Comparison of ENCODE assay signal across 11 cellular contexts in the genomic region with DNA sequence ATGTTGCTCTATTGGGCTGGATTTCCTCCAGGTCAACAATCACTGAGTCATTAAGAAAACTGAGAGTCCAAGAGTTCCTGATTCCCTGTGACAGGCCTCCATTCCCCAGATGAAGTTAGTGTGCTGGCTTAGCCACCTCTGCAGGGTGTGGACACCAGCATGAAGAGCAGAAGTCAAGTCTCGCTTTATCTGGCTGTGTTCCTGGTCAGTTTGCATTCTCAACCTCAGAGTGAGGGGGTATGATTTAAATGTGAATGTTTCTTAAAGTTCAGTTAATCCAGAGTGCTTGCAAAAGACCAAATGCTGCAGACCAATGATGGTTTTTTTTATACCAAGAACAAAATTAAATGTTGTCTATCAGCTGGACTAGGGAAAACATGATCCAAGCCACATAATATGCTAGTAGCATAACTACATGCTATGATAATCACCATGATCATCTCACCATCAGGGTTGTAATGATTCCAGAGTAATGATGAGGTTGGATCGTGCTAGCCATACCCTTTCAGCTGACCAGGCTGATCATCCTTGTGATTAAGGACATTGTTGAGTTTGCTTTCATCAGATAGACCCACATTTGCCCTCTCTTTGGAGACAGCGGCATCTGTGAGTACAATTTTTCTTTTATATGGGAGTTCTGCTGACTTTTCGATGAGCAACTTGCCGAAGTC.
DNase-seq lines count a peak whose midpoint lies in the region; ATAC-seq and TF ChIP-seq lines count a peak whose summit lies in the region.
"Had no signal": no experiment of that assay in that cellular context is flagged by ENCODE, and none has a peak within 500 bp of the region (broad histone marks: within the 10 kb centered on the region; RNA-seq: fewer than 3 reads in every experiment).

No MANE protein-coding gene starts in this region.

- TF ChIP-seq CTCF in cardiac fibroblast (IDR thresholded peaks at IDR 0.05; ENCODE audit: low read depth, low read length) = no peak

- H3K9me3 Mint-ChIP-seq in activated T-helper 2 cell treated with anti-CD3 and anti-CD28 coated beads, Interferon-gamma antibody, Interleukin-2, Interleukin-4, amounts not matched to agents 10 μg/mL and 5 μg/mL and 100 μg/mL, durations not matched to agents 14 hours and 24 hours and 36 hours = no peaks in the 10 kb centered on the region
- H3K9me3 Mint-ChIP-seq: CD4-positive, CD25-positive, alpha-beta regulatory T cell; neural crest cell had no signal

- no peaks in the 10 kb centered on the region for H3K36me3 Mint-ChIP-seq in activated T-helper 2 cell treated with anti-CD3 and anti-CD28 coated beads, Interferon-gamma antibody, Interleukin-2, Interleukin-4, amounts not matched to agents 10 μg/mL and 5 μg/mL and 100 μg/mL, durations not matched to agents 14 hours and 24 hours and 36 hours (ENCODE audit: low read depth)
- H3K36me3 Mint-ChIP-seq: CD4-positive, CD25-positive, alpha-beta regulatory T cell had no signal

- H3K4me1 Mint-ChIP-seq in activated T-helper 2 cell treated with anti-CD3 and anti-CD28 coated beads, Interferon-gamma antibody, Interleukin-2, Interleukin-4, amounts not matched to agents 10 μg/mL and 5 μg/mL and 100 μg/mL, durations not matched to agents 14 hours and 24 hours and 36 hours (ENCODE audit: low read depth) = no peaks in the 10 kb centered on the region
- H3K4me1 Mint-ChIP-seq: CD4-positive, CD25-positive, alpha-beta regulatory T cell; neural crest cell had no signal

- DNase-seq in AG20443 (ENCODE audit: low spot score) (peak; percentile 60), cardiac fibroblast (ENCODE audit: low read depth in 2 of 2) (peak; percentile 60 to 67), myocyte (ENCODE audit: low read depth) (peak; percentile 33), T-helper 2 cell (no peak)
- DNase-seq in stimulated activated naive CD4-positive, alpha-beta T cell treated with Interleukin-2 at 50 U/mL for 16 hours (lab: John Stamatoyannopoulos, UW) = no peak
- no peak for DNase-seq in activated T-helper 2 cell treated with anti-CD3 and anti-CD28 coated beads, Interferon-gamma antibody, Interleukin-2, Interleukin-4, amounts not matched to agents 10 μg/mL and 5 μg/mL and 100 μg/mL, durations not matched to agents 14 hours and 24 hours and 36 hours (ENCODE audit: low spot score)
- DNase-seq in NK-92 treated with Interleukin-12 subunit alpha and Interleukin-12 subunit beta, amount 100 ng/mL, for 24 hours (lab: John Stamatoyannopoulos, UW) = no peak
- DNase-seq: CD4-positive, CD25-positive, alpha-beta regulatory T cell had no signal

- H3K4me3 ChIP-seq in cardiac fibroblast (replicated peaks in 1 of 2; ENCODE audit: low read depth in 2 of 2, low read length in 2 of 2) = no peak overlapping the region
- H3K4me3 ChIP-seq: body of pancreas had no signal

- H3K4me3 Mint-ChIP-seq in activated T-helper 2 cell treated with anti-CD3 and anti-CD28 coated beads, Interferon-gamma antibody, Interleukin-2, Interleukin-4, amounts not matched to agents 10 μg/mL and 5 μg/mL and 100 μg/mL, durations not matched to agents 14 hours and 24 hours and 36 hours (ENCODE audit: low read depth) = no peak overlapping the region
- H3K4me3 Mint-ChIP-seq: CD4-positive, CD25-positive, alpha-beta regulatory T cell; neural crest cell had no signal

- intact Hi-C loops in activated T-helper 2 cell treated with anti-CD3 and anti-CD28 coated beads, Interferon-gamma antibody, Interleukin-2, Interleukin-4, amounts not matched to agents 10 μg/mL and 5 μg/mL and 100 μg/mL, durations not matched to agents 14 hours and 24 hours and 36 hours (cut with micrococcal nuclease) = no loop called here

- peak; percentile 36 for ATAC-seq in HG02759 (IDR thresholded peaks at IDR 0.05; ENCODE audit: unreplicated experiment)
- ATAC-seq: body of pancreas had no signal

- no peak overlapping the region for H3K27ac Mint-ChIP-seq in activated T-helper 2 cell treated with anti-CD3 and anti-CD28 coated beads, Interferon-gamma antibody, Interleukin-2, Interleukin-4, amounts not matched to agents 10 μg/mL and 5 μg/mL and 100 μg/mL, durations not matched to agents 14 hours and 24 hours and 36 hours
- H3K27ac Mint-ChIP-seq: CD4-positive, CD25-positive, alpha-beta regulatory T cell had no signal

- H3K27me3 Mint-ChIP-seq in activated T-helper 2 cell treated with anti-CD3 and anti-CD28 coated beads, Interferon-gamma antibody, Interleukin-2, Interleukin-4, amounts not matched to agents 10 μg/mL and 5 μg/mL and 100 μg/mL, durations not matched to agents 14 hours and 24 hours and 36 hours (ENCODE audit: low read depth) = no peaks in the 10 kb centered on the region

Comparison
In these comparisons a context has a peak if more than half of its experiments do, and no peak if none do; other contexts are left out.
1. DNase-seq: peak in AG20443 (single experiment), cardiac fibroblast (2 of 2) and myocyte (single experiment); none in T-helper 2 cell (0 of 5), stimulated activated naive CD4-positive, alpha-beta T cell treated with Interleukin-2 at 50 U/mL for 16 hours (single experiment), activated T-helper 2 cell treated with anti-CD3 and anti-CD28 coated beads, Interferon-gamma antibody, Interleukin-2, Interleukin-4, amounts not matched to agents 10 μg/mL and 5 μg/mL and 100 μg/mL, durations not matched to agents 14 hours and 24 hours and 36 hours (single experiment) and NK-92 treated with Interleukin-12 subunit alpha and Interleukin-12 subunit beta, amount 100 ng/mL, for 24 hours (single experiment).